ENCODE assay signal across 15 cellular contexts in genomic region chr14:61701946-61702345, GRCh38. TPM values are rescaled to one million over a fixed set of nuclear protein-coding genes. Genes with fewer than 3 reads are reported as not detected.
DNase-seq lines count a peak whose midpoint lies in the region; ATAC-seq and TF ChIP-seq lines count a peak whose summit lies in the region.
"Had no signal": no experiment of that assay in that cellular context is flagged by ENCODE, and none has a peak within 500 bp of the region (broad histone marks: within the 10 kb centered on the region; RNA-seq: fewer than 3 reads in every experiment).

No MANE protein-coding gene starts in this region.

- in situ Hi-C loops in G401 (cut with HindIII; ENCODE audit: low sequenced_read_pairs): no loop called here

- no peaks in the 10 kb centered on the region for H3K9me3 ChIP-seq in RWPE2 (ENCODE audit: severe bottlenecking)
- H3K9me3 ChIP-seq: thoracic aorta had no signal

- H3K4me1 Mint-ChIP-seq in activated CD4-positive, alpha-beta T cell treated with anti-CD3 and anti-CD28 coated beads, Interleukin-2, amount 10 ng/mL, durations not matched to agents 7 days and 5 days: peaks cover 83% of the 10 kb centered on the region

- H3K27ac ChIP-seq in RWPE2 (ENCODE audit: poor library complexity, severe bottlenecking): peak overlapping the region; percentile 93
- H3K27ac ChIP-seq: foreskin keratinocyte, thoracic aorta had no signal

- ATAC-seq in RWPE2 (ENCODE audit: low read depth): no peak
- ATAC-seq: foreskin keratinocyte had no signal

- H3K4me3 ChIP-seq in RWPE2 (ENCODE audit: severe bottlenecking) (peak overlapping the region; percentile 80), cardiac fibroblast (replicated peaks in 1 of 2; ENCODE audit: low read depth in 2 of 2, low read length in 2 of 2) (peak overlapping the region; percentile 33 to 82)

- peak overlapping the region; percentile 52 for H3K27ac Mint-ChIP-seq in activated CD4-positive, alpha-beta T cell treated with anti-CD3 and anti-CD28 coated beads, Interleukin-2, amount 10 ng/mL, durations not matched to agents 7 days and 5 days

- POLR2A ChIA-PET in activated CD4-positive, alpha-beta T cell treated with anti-CD3 and anti-CD28 coated beads, Interleukin-2, amount 10 ng/mL, durations not matched to agents 7 days and 5 days (lab: Charles Lee): no interaction called here

- no peak for TF ChIP-seq CTCF in RWPE2 (IDR thresholded peaks at IDR 0.05; ENCODE audit: poor library complexity, severe bottlenecking)
- no peak for TF ChIP-seq CTCF in cardiac fibroblast (IDR thresholded peaks at IDR 0.05; ENCODE audit: low read depth, low read length)

- H3K4me1 ChIP-seq in RWPE2 (ENCODE audit: insufficient read depth, poor library complexity, severe bottlenecking): peaks cover 40% of the 10 kb centered on the region

- no peak for DNase-seq in activated CD4-positive, alpha-beta T cell treated with anti-CD3 and anti-CD28 coated beads, Interleukin-2, amount 10 ng/mL, durations not matched to agents 7 days and 5 days
- no peak for DNase-seq in activated CD4-positive, alpha-beta T cell treated with anti-CD3 and anti-CD28 coated beads, Interleukin-2, amount 50 U/mL, for 4 hours
- DNase-seq in RWPE2 (ENCODE audit: low spot score) (no peak), cardiac fibroblast (ENCODE audit: low read depth in 2 of 2) (peak; percentile 53 to 64), renal cortical epithelial cell (ENCODE audit: low read depth) (peak; percentile 23), mucosa of gallbladder (ENCODE audit: low spot score) (no peak), G401 (ENCODE audit: low spot score) (no peak), EL (no peak)
- DNase-seq: activated CD8-positive, alpha-beta memory T cell treated with anti-CD3 and anti-CD28 coated beads, Interleukin-2, amount 50 U/mL, for 48 hours; foreskin keratinocyte; HCEC 1CT; NCI-H187 treated with DMSO at 0.1 percent for 48 hours; occipital lobe; T-helper 9 cell had no signal

- no peaks in the 10 kb centered on the region for H3K9me3 Mint-ChIP-seq in activated CD4-positive, alpha-beta T cell treated with anti-CD3 and anti-CD28 coated beads, Interleukin-2, amount 10 ng/mL, durations not matched to agents 7 days and 5 days

- H3K27me3 ChIP-seq in RWPE2 (ENCODE audit: insufficient read depth, poor library complexity, severe bottlenecking): no peaks in the 10 kb centered on the region
- H3K27me3 ChIP-seq: foreskin keratinocyte had no signal

- peak overlapping the region; percentile 12 for H3K4me3 Mint-ChIP-seq in activated CD4-positive, alpha-beta T cell treated with anti-CD3 and anti-CD28 coated beads, Interleukin-2, amount 10 ng/mL, durations not matched to agents 7 days and 5 days

- peaks cover 95% of the 10 kb centered on the region for H3K36me3 ChIP-seq in RWPE2 (ENCODE audit: low read depth)
- H3K36me3 ChIP-seq: thoracic aorta had no signal

- no peaks in the 10 kb centered on the region for H3K27me3 Mint-ChIP-seq in activated CD4-positive, alpha-beta T cell treated with anti-CD3 and anti-CD28 coated beads, Interleukin-2, amount 10 ng/mL, durations not matched to agents 7 days and 5 days

- peaks cover 33% of the 10 kb centered on the region for H3K36me3 Mint-ChIP-seq in activated CD4-positive, alpha-beta T cell treated with anti-CD3 and anti-CD28 coated beads, Interleukin-2, amount 10 ng/mL, durations not matched to agents 7 days and 5 days (ENCODE audit: low read depth)

- CTCF ChIA-PET in activated CD4-positive, alpha-beta T cell treated with anti-CD3 and anti-CD28 coated beads, Interleukin-2, amount 10 ng/mL, durations not matched to agents 7 days and 5 days (lab: Charles Lee): interaction anchor here (0.6 to 1.6 kb wide), 6 partner anchors 10 to 230 kb away, joined by 3 to 5 read pairs (median 4); no protein-coding TSS in a partner anchor

RNA-seq across cellular contexts. Expression of gene HIF1A, which starts 6.6 kb away (rescaled TPM):
- 100 to 1,000 TPM in 1 of 2 experiments, 10 to 100 TPM in 1; 97.0 to 116 TPM for total RNA-seq in activated CD4-positive, alpha-beta T cell treated with anti-CD3 and anti-CD28 coated beads, Interleukin-2, amount 10 ng/mL, durations not matched to agents 7 days and 5 days
- total RNA-seq in renal cortical epithelial cell: 443 and 1,090 TPM in 2 replicates
- total RNA-seq in mucosa of gallbladder: 181 TPM
- total RNA-seq in G401 (2014; rRNA removed; shearing (Covaris generic)): 72.6 and 115 TPM in 2 replicates

Comparison
In these comparisons a context has a peak if more than half of its experiments do, and no peak if none do; other contexts are left out.
1. DNase-seq: peak in cardiac fibroblast (2 of 2) and renal cortical epithelial cell (single experiment); none in activated CD4-positive, alpha-beta T cell treated with anti-CD3 and anti-CD28 coated beads, Interleukin-2, amount 10 ng/mL, durations not matched to agents 7 days and 5 days (single experiment), activated CD4-positive, alpha-beta T cell treated with anti-CD3 and anti-CD28 coated beads, Interleukin-2, amount 50 U/mL, for 4 hours (0 of 2), RWPE2 (single experiment), mucosa of gallbladder (single experiment), G401 (single experiment) and EL (single experiment).